ENCODE assay signal across 9 cellular contexts in the genomic region with DNA sequence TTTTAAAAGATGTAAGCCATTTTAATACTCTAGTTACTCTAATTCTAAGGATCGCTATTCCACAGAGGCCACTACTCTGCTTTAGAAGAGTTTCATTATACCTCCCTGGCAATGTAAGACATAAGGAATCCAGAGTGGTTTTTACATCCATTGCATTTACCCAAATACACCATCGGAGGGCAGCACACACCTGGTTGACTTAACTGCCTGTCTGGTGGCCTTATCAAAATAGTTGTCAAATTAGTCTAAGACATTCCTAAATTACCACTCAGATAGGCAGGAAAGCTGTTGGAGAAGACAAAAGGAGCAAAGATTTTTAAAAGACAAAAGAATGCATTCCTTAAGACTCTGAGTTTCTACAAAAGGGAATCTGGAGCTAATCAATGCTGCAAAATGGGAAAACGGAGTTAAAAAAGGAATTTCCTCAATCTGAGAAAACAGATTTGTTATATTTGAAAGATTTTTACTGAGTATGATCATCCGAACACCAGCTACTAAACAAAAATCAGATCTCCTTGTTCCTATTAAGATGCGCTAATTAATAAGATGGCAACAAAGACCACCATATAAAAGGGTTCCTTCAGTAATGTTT. TPM values are rescaled to one million over a fixed set of nuclear protein-coding genes. Genes with fewer than 3 reads are reported as not detected.
DNase-seq lines count a peak whose midpoint lies in the region; ATAC-seq and TF ChIP-seq lines count a peak whose summit lies in the region.
"Had no signal": no experiment of that assay in that cellular context is flagged by ENCODE, and none has a peak within 500 bp of the region (broad histone marks: within the 10 kb centered on the region; RNA-seq: fewer than 3 reads in every experiment).

No MANE protein-coding gene starts in this region.

- intact Hi-C loops in Caco-2 (cut with micrococcal nuclease; ENCODE audit: unreplicated experiment), result loop anchor here (1.0 to 5.0 kb wide), 9 partner anchors 34 to 713 kb away; a partner anchor contains a TSS

- in situ Hi-C loops in astrocyte of the cerebellum (cut with HindIII; ENCODE audit: low sequenced_read_pairs), result loop anchor here (5.0 kb wide), 1 partner anchor 307 kb away; no protein-coding TSS in a partner anchor

- no TSS peak for BruUV-seq in Caco-2 (replicated peaks; lab: Mats Ljungman, UMichigan)

- no peaks in the 10 kb centered on the region for H3K27me3 Mint-ChIP-seq in Caco-2 (ENCODE audit: insufficient read depth, unreplicated experiment)
- H3K27me3 Mint-ChIP-seq: stimulated activated naive CD8-positive, alpha-beta T cell treated with anti-CD3 and anti-CD28 coated beads, Interleukin-15, Interleukin-2, amounts not matched to agents 100 ng/mL and 50 ng/mL, for 24 hours had no signal

- H3K4me1 Mint-ChIP-seq in Caco-2 (ENCODE audit: low read depth, unreplicated experiment), result peaks cover 15% of the 10 kb centered on the region

- peaks cover 8% of the 10 kb centered on the region for H3K36me3 Mint-ChIP-seq in Caco-2 (ENCODE audit: insufficient read depth, unreplicated experiment)

- H3K9me3 ChIP-seq in Caco-2 (no peaks in the 10 kb centered on the region), MG63 (no peaks in the 10 kb centered on the region)

- H3K36me3 ChIP-seq in Caco-2 (ENCODE audit: control insufficient read depth, insufficient read depth, low read length), result no peaks in the 10 kb centered on the region
- H3K36me3 ChIP-seq in MG63, result no peaks in the 10 kb centered on the region

- H3K9me3 Mint-ChIP-seq in Caco-2 (ENCODE audit: unreplicated experiment), result no peaks in the 10 kb centered on the region
- H3K9me3 Mint-ChIP-seq: stimulated activated naive CD8-positive, alpha-beta T cell treated with anti-CD3 and anti-CD28 coated beads, Interleukin-15, Interleukin-2, amounts not matched to agents 100 ng/mL and 50 ng/mL, for 24 hours had no signal

- CTCF ChIA-PET in Caco-2 (lab: Charles Lee), result interaction anchor here (0.6 to 0.9 kb wide), 5 partner anchors 35 to 408 kb away, joined by 3 to 5 read pairs (median 3); no protein-coding TSS in a partner anchor

- ATAC-seq in GM21390 (IDR thresholded peaks at IDR 0.05; ENCODE audit: unreplicated experiment) (peak; percentile 67), GM19023 (IDR thresholded peaks at IDR 0.05; ENCODE audit: unreplicated experiment) (no peak)

- H3K27me3 ChIP-seq in Caco-2 (replicated peaks; ENCODE audit: control insufficient read depth, insufficient read depth, low read length), result no peaks in the 10 kb centered on the region
- no peaks in the 10 kb centered on the region for H3K27me3 ChIP-seq in MG63

- TF ChIP-seq CTCF in Caco-2 (IDR thresholded peaks at IDR 0.05; ENCODE audit: insufficient read depth in 1 of 2, low read depth in 1 of 2, low read length in 1 of 2, severe bottlenecking in 1 of 2, unreplicated experiment in 1 of 2) (peak; percentile 82 to 98), astrocyte of the cerebellum (IDR thresholded peaks at IDR 0.05; ENCODE audit: low read depth, low read length, missing control alignments) (peak; percentile 73)

- peaks cover 13% of the 10 kb centered on the region for H3K4me1 ChIP-seq in Caco-2

- POLR2A ChIA-PET in Caco-2 (lab: Charles Lee), result no interaction called here

- H3K4me3 Mint-ChIP-seq in Caco-2 (ENCODE audit: unreplicated experiment), result no peak overlapping the region
- H3K4me3 Mint-ChIP-seq: stimulated activated naive CD8-positive, alpha-beta T cell treated with anti-CD3 and anti-CD28 coated beads, Interleukin-15, Interleukin-2, amounts not matched to agents 100 ng/mL and 50 ng/mL, for 24 hours had no signal

- H3K27ac Mint-ChIP-seq in Caco-2 (ENCODE audit: unreplicated experiment), result no peak overlapping the region
- H3K27ac Mint-ChIP-seq: stimulated activated naive CD8-positive, alpha-beta T cell treated with anti-CD3 and anti-CD28 coated beads, Interleukin-15, Interleukin-2, amounts not matched to agents 100 ng/mL and 50 ng/mL, for 24 hours had no signal

- DNase-seq in Caco-2, result peak; percentile 75 to 79
- DNase-seq in MG63, result peak; percentile 52
- DNase-seq in RPMI7951 (ENCODE audit: low read depth), result peak; percentile 59
- DNase-seq in astrocyte of the cerebellum (ENCODE audit: low read depth), result peak; percentile 72
- DNase-seq in hippocampal formation (lab: John Stamatoyannopoulos, UW), result peak; percentile 29 to 71
- DNase-seq in skeletal muscle cell (ENCODE audit: low read depth), result peak; percentile 27

- no peak overlapping the region for H3K4me3 ChIP-seq in Caco-2 (ENCODE audit: low read depth, low read length)
- H3K4me3 ChIP-seq in MG63, result no peak overlapping the region
- H3K4me3 ChIP-seq in astrocyte of the cerebellum (ENCODE audit: low read depth, low read length), result no peak overlapping the region
- H3K4me3 ChIP-seq in skeletal muscle cell (ENCODE audit: low read depth, low read length), result no peak overlapping the region

RNA-seq across cellular contexts. Expression of a gene that starts 33.8 kb away (rescaled TPM):
- 31.6 and 34.3 TPM in 2 replicates for total RNA-seq in Caco-2 (2022)
- total RNA-seq in MG63 (2014; rRNA removed; shearing (Covaris generic); ENCODE audit: low replicate concordance), result 3.1 and 9.3 TPM in 2 replicates
- 1.4 and 2.0 TPM in 2 replicates for total RNA-seq in RPMI7951 (2014; rRNA removed; shearing (Covaris generic))

Comparison
In these comparisons a context has a peak if more than half of its experiments do, and no peak if none do; other contexts are left out.
1. DNase-seq: peak in every context shown above with its lines; median percentile 77 in Caco-2; 72 in astrocyte of the cerebellum; 59 in RPMI7951; 52 in MG63; 50 in hippocampal formation; 27 in skeletal muscle cell.